ENCODE assay signal across 17 cellular contexts in the genomic region with DNA sequence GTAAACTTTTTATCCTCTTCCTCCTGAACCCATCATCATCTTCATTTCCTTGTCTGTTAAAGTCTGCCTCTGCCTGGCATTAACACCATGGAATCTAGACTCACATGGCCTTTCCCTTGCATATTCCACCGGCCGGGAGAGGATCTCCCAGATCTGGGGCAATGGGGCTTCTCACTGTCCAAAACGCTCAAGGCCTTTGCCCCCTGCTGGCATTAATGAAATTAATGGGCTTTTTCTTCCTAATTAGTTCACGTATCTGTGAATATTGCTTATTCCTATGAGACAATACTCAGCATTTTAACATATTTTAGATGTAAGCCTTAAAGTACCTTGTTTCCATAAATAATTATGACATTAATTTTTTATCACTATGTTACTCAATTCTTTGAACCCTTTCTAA. TPM values are rescaled to one million over a fixed set of nuclear protein-coding genes. Genes with fewer than 3 reads are reported as not detected.
A peak's percentile ranks its signal among the peaks of the same experiment; 100 is the strongest.
DNase-seq lines count a peak whose midpoint lies in the region; ATAC-seq, FAIRE-seq and TF ChIP-seq lines count a peak whose summit lies in the region.
"Had no signal": no experiment of that assay in that cellular context is flagged by ENCODE, and none has a peak within 500 bp of the region (broad histone marks: within the 10 kb centered on the region; RNA-seq: fewer than 3 reads in every experiment).

No MANE protein-coding gene starts in this region.

- H3K27ac ChIP-seq in PC-3 (ENCODE audit: low read length), result no peak overlapping the region
- H3K27ac ChIP-seq: left ventricle myocardium inferior, tibial artery had no signal

- intact Hi-C loops in activated CD4-positive, alpha-beta T cell treated with anti-CD3 and anti-CD28 coated beads, Interleukin-2, amount 10 ng/mL, durations not matched to agents 24 days and 14 days (cut with micrococcal nuclease), result no loop called here
- intact Hi-C loops in PC-3 (cut with micrococcal nuclease), result no loop called here

- CTCF ChIA-PET in PC-3 (lab: Charles Lee), result no interaction called here

- peak overlapping the region; percentile 93; the same call in 1 of the 2 replicates for H3K4me2 ChIP-seq in PC-3 (ENCODE audit: low read length)
- peak overlapping the region; percentile 95 for H3K4me2 ChIP-seq in skeletal muscle satellite cell (ENCODE audit: low read length)

- no TSS peak for BruUV-seq in PC-3 (replicated peaks; lab: Mats Ljungman, UMichigan)

- no peak overlapping the region for H3K27ac Mint-ChIP-seq in activated CD4-positive, alpha-beta T cell treated with anti-CD3 and anti-CD28 coated beads, Interleukin-2, amount 10 ng/mL, durations not matched to agents 24 days and 14 days
- H3K27ac Mint-ChIP-seq in effector memory CD8-positive, alpha-beta T cell, result no peak overlapping the region
- H3K27ac Mint-ChIP-seq: activated CD4-positive, alpha-beta T cell treated with anti-CD3 and anti-CD28 coated beads for 36 hours had no signal

- no peak for FAIRE-seq in H54 (lab: Jason Lieb, UNC)
- FAIRE-seq: GM12892 had no signal

- ATAC-seq in PC-3, result no peak
- ATAC-seq in effector memory CD8-positive, alpha-beta T cell (replicated peaks), result no peak
- ATAC-seq: activated CD4-positive, alpha-beta T cell treated with anti-CD3 and anti-CD28 coated beads for 36 hours had no signal

- no peaks in the 10 kb centered on the region for H4K20me1 ChIP-seq in PC-3 (ENCODE audit: low read length)

- POLR2A ChIA-PET in PC-3 (lab: Charles Lee; ENCODE audit: unreplicated experiment), result no interaction called here

- H3K4me1 ChIP-seq in PC-3 (ENCODE audit: insufficient read depth, low read length), result peaks cover 38% of the 10 kb centered on the region
- peaks cover 32% of the 10 kb centered on the region for H3K4me1 ChIP-seq in skeletal muscle satellite cell (ENCODE audit: control insufficient read depth, insufficient read depth, low read length)

- no peak for DNase-seq in activated CD4-positive, alpha-beta T cell treated with anti-CD3 and anti-CD28 coated beads, Interleukin-2, amount 10 ng/mL, durations not matched to agents 24 days and 14 days
- DNase-seq in activated CD4-positive, alpha-beta T cell treated with anti-CD3 and anti-CD28 coated beads for 48 hours, result no peak
- DNase-seq in PC-3, result no peak
- DNase-seq in effector memory CD8-positive, alpha-beta T cell, result no peak
- no peak for DNase-seq in NCI-H1436 (lab: John Stamatoyannopoulos, UW)
- DNase-seq in pons (ENCODE audit: low spot score), result no peak
- no peak for DNase-seq in H54 (ENCODE audit: insufficient read length, low spot score)
- DNase-seq: activated CD4-positive, alpha-beta T cell treated with anti-CD3 and anti-CD28 coated beads for 36 hours; cerebellar nuclear complex; KBM-7; left ventricle myocardium inferior; NCI-H2081; occipital lobe; stimulated activated CD4-positive, alpha-beta T cell treated with anti-CD3 and anti-CD28 coated beads, Interleukin-12 subunit alpha, Interleukin-12 subunit beta, amount 100 ng/mL, for 4 hours; tibial artery had no signal

- no peak for TF ChIP-seq POLR2A in H54 (IDR thresholded peaks at IDR 0.05; ENCODE audit: low read depth, low read length)

- no peaks in the 10 kb centered on the region for H3K9me2 ChIP-seq in PC-3 (replicated peaks; ENCODE audit: low read length)

- TF ChIP-seq CTCF in PC-3 (conservative IDR thresholded peaks at IDR 0.05; ENCODE audit: low read depth, low read length), result 0 out of 2 replicates have a peak, but pooled peaks have one; percentile 21

- H3K4me3 Mint-ChIP-seq in activated CD4-positive, alpha-beta T cell treated with anti-CD3 and anti-CD28 coated beads, Interleukin-2, amount 10 ng/mL, durations not matched to agents 24 days and 14 days, result peak overlapping the region; percentile 3
- H3K4me3 Mint-ChIP-seq in effector memory CD8-positive, alpha-beta T cell, result peak overlapping the region; percentile 80 to 84

- H3K4me3 ChIP-seq in PC-3 (ENCODE audit: low read length) (peak overlapping the region; percentile 80; the same call in 1 of the 2 replicates), skeletal muscle satellite cell (ENCODE audit: low read length) (no peak overlapping the region)

- H3K9ac ChIP-seq in PC-3 (ENCODE audit: low read length) (no peak overlapping the region), skeletal muscle satellite cell (ENCODE audit: low read depth, low read length) (no peak overlapping the region)

- no peaks in the 10 kb centered on the region for H3K9me3 Mint-ChIP-seq in activated CD4-positive, alpha-beta T cell treated with anti-CD3 and anti-CD28 coated beads, Interleukin-2, amount 10 ng/mL, durations not matched to agents 24 days and 14 days
- no peaks in the 10 kb centered on the region for H3K9me3 Mint-ChIP-seq in effector memory CD8-positive, alpha-beta T cell

- H3K36me3 ChIP-seq in PC-3 (ENCODE audit: low read depth, low read length), result peaks cover 21% of the 10 kb centered on the region
- H3K36me3 ChIP-seq in skeletal muscle satellite cell (ENCODE audit: insufficient read depth, low read length), result peaks cover 19% of the 10 kb centered on the region
- H3K36me3 ChIP-seq: left ventricle myocardium inferior, tibial artery had no signal

- H3F3A ChIP-seq in PC-3 (ENCODE audit: low read length, unreplicated experiment), result no peaks in the 10 kb centered on the region

- H3K79me2 ChIP-seq in PC-3 (ENCODE audit: low read length), result peaks cover 21% of the 10 kb centered on the region

- no peaks in the 10 kb centered on the region for H3K27me3 ChIP-seq in PC-3 (ENCODE audit: low read length)
- H3K27me3 ChIP-seq in skeletal muscle satellite cell (ENCODE audit: control insufficient read depth, insufficient read depth, low read length), result no peaks in the 10 kb centered on the region

- no peak overlapping the region for H2AFZ ChIP-seq in PC-3 (ENCODE audit: low read length)

- no peaks in the 10 kb centered on the region for H3K36me3 Mint-ChIP-seq in activated CD4-positive, alpha-beta T cell treated with anti-CD3 and anti-CD28 coated beads, Interleukin-2, amount 10 ng/mL, durations not matched to agents 24 days and 14 days (ENCODE audit: low read depth)
- peaks cover 3% of the 10 kb centered on the region for H3K36me3 Mint-ChIP-seq in effector memory CD8-positive, alpha-beta T cell (ENCODE audit: insufficient read depth)

- no peaks in the 10 kb centered on the region for H3K9me3 ChIP-seq in PC-3 (ENCODE audit: low read length)
- no peaks in the 10 kb centered on the region for H3K9me3 ChIP-seq in skeletal muscle satellite cell (replicated peaks; ENCODE audit: low read length)
- H3K9me3 ChIP-seq: left ventricle myocardium inferior, tibial artery had no signal

- H3K27me3 Mint-ChIP-seq in activated CD4-positive, alpha-beta T cell treated with anti-CD3 and anti-CD28 coated beads, Interleukin-2, amount 10 ng/mL, durations not matched to agents 24 days and 14 days, result peaks cover 48% of the 10 kb centered on the region
- peaks cover 22 to 24% of the 10 kb centered on the region in 2 donors for H3K27me3 Mint-ChIP-seq in effector memory CD8-positive, alpha-beta T cell

- H3K4me1 Mint-ChIP-seq in activated CD4-positive, alpha-beta T cell treated with anti-CD3 and anti-CD28 coated beads, Interleukin-2, amount 10 ng/mL, durations not matched to agents 24 days and 14 days, result peaks cover 14% of the 10 kb centered on the region
- H3K4me1 Mint-ChIP-seq in effector memory CD8-positive, alpha-beta T cell (ENCODE audit: low read depth in 2 of 2), result peaks cover 5 to 21% of the 10 kb centered on the region in 2 donors

RNA-seq across cellular contexts. Expression of a gene that starts 42.9 kb away (rescaled TPM):
- total RNA-seq in activated CD4-positive, alpha-beta T cell treated with anti-CD3 and anti-CD28 coated beads, Interleukin-2, amount 10 ng/mL, durations not matched to agents 24 days and 14 days, result 8.6 and 12.2 TPM in 2 replicates
- 23.1 and 33.6 TPM in 2 replicates for total RNA-seq in PC-3 (2014; rRNA removed)
- total RNA-seq in skeletal muscle satellite cell (2012; rRNA removed), result 20.1 and 21.8 TPM in 2 replicates
